In genomic region chr2:86790134-86790827, GRCh38 we compare ENCODE assay signal across 1 cellular context.
TF ChIP-seq lines count a peak whose summit lies in the region.

No MANE protein-coding gene starts in this region.

TF ChIP-seq in WTC11, 78 proteins besides CTCF, POLR2A, EP300 and RAD21 (continued from another document):
- TF ChIP-seq PRDM15 (CRISPR knock-in tag; IDR thresholded peaks at IDR 0.05) (no peak), MLX (CRISPR knock-in tag; IDR thresholded peaks at IDR 0.05) (no peak), NR3C1 (CRISPR knock-in tag; conservative IDR thresholded peaks at IDR 0.05; ENCODE audit: low read depth) (no peak), GTF2I (CRISPR knock-in tag; conservative IDR thresholded peaks at IDR 0.05) (peak; percentile 90), JAZF1 (CRISPR knock-in tag; IDR thresholded peaks at IDR 0.05) (no peak), CREB1 (CRISPR knock-in tag; IDR thresholded peaks at IDR 0.05) (no peak)
